8 cellular contexts compared by ENCODE assay signal in genomic region chr19:38657633-38658222, GRCh38. TPM values are rescaled to one million over a fixed set of nuclear protein-coding genes. Genes with fewer than 3 reads are reported as not detected.
DNase-seq lines count a peak whose midpoint lies in the region; ATAC-seq and TF ChIP-seq lines count a peak whose summit lies in the region.

No MANE protein-coding gene starts in this region.

- H3K4me3 ChIP-seq in GM23338, result no peak overlapping the region

- ATAC-seq in GM23338 (no peak; the same call in 2 of the 3 replicates), esophagus mucosa (peak; percentile 72), GM21737 (IDR thresholded peaks at IDR 0.05; ENCODE audit: unreplicated experiment) (no peak)

- H3K27me3 ChIP-seq in GM23338 (ENCODE audit: insufficient read depth), result no peaks in the 10 kb centered on the region

- DNase-seq in GM23338 (ENCODE audit: low spot score) (peak; percentile 63), SW480 (ENCODE audit: low spot score) (peak; percentile 95), pons (ENCODE audit: low spot score) (peak; percentile 46), ecto neural progenitor cell (ENCODE audit: low spot score) (no peak), MV-4-11 (lab: John Stamatoyannopoulos, UW) (no peak), cerebellar cortex (ENCODE audit: low spot score) (no peak)

- H3F3A ChIP-seq in GM23338 (replicated peaks; ENCODE audit: low read depth), result peaks cover 4% of the 10 kb centered on the region

- peaks cover 9% of the 10 kb centered on the region for H3K27me3 Mint-ChIP-seq in GM23338 (ENCODE audit: insufficient read depth, low read depth, poor library complexity)

- no peak overlapping the region for H2AFZ ChIP-seq in GM23338

- H3K4me1 ChIP-seq in GM23338 (ENCODE audit: insufficient read depth), result peaks cover 94% of the 10 kb centered on the region

- no peak for TF ChIP-seq CTCF in GM23338 (conservative IDR thresholded peaks at IDR 0.05; ENCODE audit: low read depth in 2 of 2)

- peak overlapping the region; percentile 90 for H3K27ac Mint-ChIP-seq in GM23338

- 0 out of 2 replicates have a peak, but pooled peaks cover 4% of the 10 kb centered on the region for H3K36me3 ChIP-seq in GM23338 (ENCODE audit: insufficient read depth)

- peaks cover 90% of the 10 kb centered on the region for H3K4me1 Mint-ChIP-seq in GM23338

- peak overlapping the region; percentile 39 for H3K27ac ChIP-seq in GM23338 (ENCODE audit: low read depth)

- H4K20me1 ChIP-seq in GM23338 (replicated peaks; ENCODE audit: insufficient read depth), result peaks cover 76% of the 10 kb centered on the region

- peaks cover 46% of the 10 kb centered on the region for H3K36me3 Mint-ChIP-seq in GM23338 (ENCODE audit: low read depth)

- H3K4me3 Mint-ChIP-seq in GM23338, result peak overlapping the region; percentile 33

- H3K79me2 ChIP-seq in GM23338 (replicated peaks; ENCODE audit: insufficient read depth), result peaks cover 100% of the 10 kb centered on the region

- H3K9me3 Mint-ChIP-seq in GM23338, result no peaks in the 10 kb centered on the region

- H3K9me2 ChIP-seq in GM23338 (ENCODE audit: insufficient read depth), result no peaks in the 10 kb centered on the region

- H3K4me2 ChIP-seq in GM23338, result peak overlapping the region; percentile 19

TF ChIP-seq in GM23338, 12 proteins besides CTCF, POLR2A, EP300 and RAD21:
- 0 out of 2 replicates have a peak, but pooled peaks have one; percentile 11 for TF ChIP-seq POLR2AphosphoS5 (IDR thresholded peaks at IDR 0.05; ENCODE audit: low read depth)
- TF ChIP-seq NANOG (IDR thresholded peaks at IDR 0.05; ENCODE audit: borderline replicate concordance), result no peak

RNA-seq across cellular contexts. Expression of gene ACTN4, which starts 10.3 kb away (rescaled TPM):
- 379 and 427 TPM in 2 replicates for total RNA-seq in GM23338 (2014; rRNA removed; shearing (Covaris generic))
- polyA plus RNA-seq in GM23338 (2016; fragmentation: Nextera tagmentation; extraction: Ambion mirVana), result 54.6 and 68.9 TPM in 2 replicates
- total RNA-seq in esophagus mucosa, result 455 TPM

RNA-seq across cellular contexts. Expression of gene EIF3K, which starts 38.7 kb away (rescaled TPM):
- total RNA-seq in GM23338 (2014; rRNA removed; shearing (Covaris generic)), result 509 and 527 TPM in 2 replicates
- polyA plus RNA-seq in GM23338 (2016; fragmentation: Nextera tagmentation; extraction: Ambion mirVana), result 215 and 226 TPM in 2 replicates
- total RNA-seq in esophagus mucosa, result 304 TPM

RNA-seq across cellular contexts. Expression of gene MAP4K1, which starts 40.0 kb away (rescaled TPM):
- 7.7 and 11.8 TPM in 2 replicates for total RNA-seq in GM23338 (2014; rRNA removed; shearing (Covaris generic))
- polyA plus RNA-seq in GM23338 (2016; fragmentation: Nextera tagmentation; extraction: Ambion mirVana), result 42.8 and 44.6 TPM in 2 replicates
- 3.4 TPM for total RNA-seq in esophagus mucosa

Comparison
In these comparisons a context has a peak if more than half of its experiments do, and no peak if none do; other contexts are left out.
1. DNase-seq: peak in GM23338 (single experiment), SW480 (single experiment) and pons (single experiment); none in ecto neural progenitor cell (single experiment), MV-4-11 (single experiment) and cerebellar cortex (single experiment).